ENCODE assay signal across 29 cellular contexts in genomic region chr4:14679906-14680305, GRCh38.
"Had no signal": no experiment of that assay in that cellular context is flagged by ENCODE, and none has a peak within 500 bp of the region (broad histone marks: within the 10 kb centered on the region; RNA-seq: fewer than 3 reads in every experiment).

No MANE protein-coding gene starts in this region.

- H3K36me3 ChIP-seq: colonic mucosa, lower lobe of right lung, neural progenitor cell, prostate gland, sigmoid colon, spleen, thoracic aorta, tibial nerve, upper lobe of left lung had no signal

- ATAC-seq: esophagus mucosa; left ventricle myocardium superior; lower lobe of right lung; mucosa of descending colon; naive thymus-derived CD4-positive, alpha-beta T cell; right cardiac atrium; stimulated activated naive CD8-positive, alpha-beta T cell treated with anti-CD3 and anti-CD28 coated beads, Interleukin-15, Interleukin-2, amounts not matched to agents 100 U/mL and 50 U/mL, for 24 hours had no signal

- H3K36me3 Mint-ChIP-seq: memory B cell; mesothelial cell of epicardium; naive thymus-derived CD4-positive, alpha-beta T cell; neural progenitor cell; stimulated activated memory B cell treated with anti-CD40 and anti-IgM and Interleukin-4, amounts not matched to agents 10 μg/mL and 1 μg/mL and 100 μg/mL, for 72 hours had no signal

- H3K4me3 ChIP-seq: colonic mucosa, lower lobe of right lung, mucosa of descending colon, neural progenitor cell, prostate gland, sigmoid colon, skin epidermis, spleen, thoracic aorta, tibial nerve, upper lobe of left lung had no signal

- H3K4me1 Mint-ChIP-seq: endodermal cell; memory B cell; mesothelial cell of epicardium; naive thymus-derived CD4-positive, alpha-beta T cell; nephron; neural progenitor cell; stimulated activated memory B cell treated with anti-CD40 and anti-IgM and Interleukin-4, amounts not matched to agents 10 μg/mL and 1 μg/mL and 100 μg/mL, for 72 hours had no signal

- H3K4me1 ChIP-seq: colonic mucosa, lower lobe of right lung, neural progenitor cell, prostate gland, sigmoid colon, spleen, tibial nerve, upper lobe of left lung had no signal

- DNase-seq: colonic mucosa; effector CD8-positive, alpha-beta T cell; endodermal cell; hypothalamus; left ventricle myocardium superior; lower lobe of right lung; mucosa of descending colon; naive thymus-derived CD4-positive, alpha-beta T cell; right cardiac atrium; sigmoid colon; spleen; stimulated activated CD4-positive, alpha-beta T cell treated with anti-CD3 and anti-CD28 coated beads, Interleukin-4, amount 100 ng/mL, for 4 hours; stimulated activated naive CD8-positive, alpha-beta T cell treated with anti-CD3 and anti-CD28 coated beads, Interleukin-15, Interleukin-2, amounts not matched to agents 100 U/mL and 50 U/mL, for 24 hours; upper lobe of left lung had no signal

- H3K27ac Mint-ChIP-seq: dendritic cell treated with granulocyte-macrophage colony-stimulating factor and Interleukin-4, amounts not matched to agents 40 ng/mL and 50 ng/mL, for 4 days; endodermal cell; memory B cell; mesothelial cell of epicardium; naive thymus-derived CD4-positive, alpha-beta T cell; nephron; neural progenitor cell; stimulated activated memory B cell treated with anti-CD40 and anti-IgM and Interleukin-4, amounts not matched to agents 10 μg/mL and 1 μg/mL and 100 μg/mL, for 72 hours had no signal

- H3K9me3 ChIP-seq: colonic mucosa, lower lobe of right lung, mucosa of descending colon, prostate gland, sigmoid colon, thoracic aorta, upper lobe of left lung had no signal

- H3K9ac ChIP-seq: neural progenitor cell had no signal

- FAIRE-seq: frontal cortex, keratinocyte, urothelium cell line had no signal

- H3K27ac ChIP-seq: colonic mucosa, epithelial cell of prostate, lower lobe of right lung, neural progenitor cell, prostate gland, sigmoid colon, skin epidermis, spleen, thoracic aorta, tibial nerve, upper lobe of left lung had no signal

- H2AFZ ChIP-seq: neural progenitor cell had no signal

- H3K27me3 ChIP-seq: colonic mucosa, neural progenitor cell, sigmoid colon, spleen, tibial nerve, upper lobe of left lung had no signal

- H3K4me3 Mint-ChIP-seq: dendritic cell treated with granulocyte-macrophage colony-stimulating factor and Interleukin-4, amounts not matched to agents 40 ng/mL and 50 ng/mL, for 4 days; endodermal cell; memory B cell; mesothelial cell of epicardium; naive thymus-derived CD4-positive, alpha-beta T cell; nephron; neural progenitor cell; stimulated activated memory B cell treated with anti-CD40 and anti-IgM and Interleukin-4, amounts not matched to agents 10 μg/mL and 1 μg/mL and 100 μg/mL, for 72 hours had no signal

- H3K4me2 ChIP-seq: neural progenitor cell had no signal

- H3K27me3 Mint-ChIP-seq: dendritic cell treated with granulocyte-macrophage colony-stimulating factor and Interleukin-4, amounts not matched to agents 40 ng/mL and 50 ng/mL, for 4 days had no signal
